Comparison of ENCODE assay signal across 8 cellular contexts in genomic region chr17:63775420-63775819, GRCh38. TPM values are rescaled to one million over a fixed set of nuclear protein-coding genes. Genes with fewer than 3 reads are reported as not detected.
DNase-seq lines count a peak whose midpoint lies in the region; ATAC-seq and TF ChIP-seq lines count a peak whose summit lies in the region.

No MANE protein-coding gene starts in this region.

- no peak for TF ChIP-seq CTCF in BJ (IDR thresholded peaks at IDR 0.05; ENCODE audit: insufficient read depth, low read depth, low read length)

- ATAC-seq in naive thymus-derived CD8-positive, alpha-beta T cell: no peak
- ATAC-seq in HG03045 (IDR thresholded peaks at IDR 0.05; ENCODE audit: unreplicated experiment): no peak

- H3K27me3 Mint-ChIP-seq in dendritic cell treated with granulocyte-macrophage colony-stimulating factor and Interleukin-4, amounts not matched to agents 40 ng/mL and 50 ng/mL, for 4 days: no peaks in the 10 kb centered on the region
- no peaks in the 10 kb centered on the region for H3K27me3 Mint-ChIP-seq in naive thymus-derived CD8-positive, alpha-beta T cell

- intact Hi-C loops in dendritic cell treated with granulocyte-macrophage colony-stimulating factor and Interleukin-4, amounts not matched to agents 40 ng/mL and 50 ng/mL, for 4 days (cut with micrococcal nuclease): no loop called here

- CTCF ChIA-PET in BJ (lab: Yijun Ruan, JAX): interaction anchor here (0.6 to 2.9 kb wide), 5 partner anchors 13 to 76 kb away, joined by 3 to 9 read pairs (median 3); no protein-coding TSS in a partner anchor

- peaks cover 56% of the 10 kb centered on the region for H3K4me1 Mint-ChIP-seq in dendritic cell treated with granulocyte-macrophage colony-stimulating factor and Interleukin-4, amounts not matched to agents 40 ng/mL and 50 ng/mL, for 4 days (ENCODE audit: low read depth)
- H3K4me1 Mint-ChIP-seq in naive thymus-derived CD8-positive, alpha-beta T cell: peaks cover 32 to 79% (median 74%) of the 10 kb centered on the region in 4 donors

- peaks cover 2% of the 10 kb centered on the region for H3K36me3 ChIP-seq in BJ (ENCODE audit: control insufficient read depth, insufficient read depth, low read length)

- H3K36me3 Mint-ChIP-seq in dendritic cell treated with granulocyte-macrophage colony-stimulating factor and Interleukin-4, amounts not matched to agents 40 ng/mL and 50 ng/mL, for 4 days (ENCODE audit: low read depth): peaks cover 79% of the 10 kb centered on the region
- H3K36me3 Mint-ChIP-seq in naive thymus-derived CD8-positive, alpha-beta T cell: peaks cover 0 to 49% (median 0%) of the 10 kb centered on the region in 3 donors

- no peak for DNase-seq in BJ (ENCODE audit: low read depth)
- peak; percentile 37 to 68 for DNase-seq in Kasumi-1 (lab: John Stamatoyannopoulos, UW)
- no peak for DNase-seq in naive thymus-derived CD8-positive, alpha-beta T cell
- DNase-seq in NCI-H748 (lab: John Stamatoyannopoulos, UW; ENCODE audit: unreplicated experiment): no peak
- DNase-seq in NCI-H1092 (lab: John Stamatoyannopoulos, UW): no peak
- no peak for DNase-seq in NCI-H774 (lab: John Stamatoyannopoulos, UW)

- POLR2A ChIA-PET in BJ (lab: Charles Lee): no interaction called here
- POLR2A ChIA-PET in naive thymus-derived CD8-positive, alpha-beta T cell (lab: Charles Lee): interaction anchor here (0.7 to 6.5 kb wide), 11 partner anchors 11 to 153 kb away, joined by 3 to 264 read pairs (median 19); partner anchors contain the start of genes LIMD2, MAP3K3, PSMC5 and SMARCD2

- H3K9me3 Mint-ChIP-seq in dendritic cell treated with granulocyte-macrophage colony-stimulating factor and Interleukin-4, amounts not matched to agents 40 ng/mL and 50 ng/mL, for 4 days: no peaks in the 10 kb centered on the region
- H3K9me3 Mint-ChIP-seq in naive thymus-derived CD8-positive, alpha-beta T cell: no peaks in the 10 kb centered on the region

- peak overlapping the region; percentile 98 for H3K27ac Mint-ChIP-seq in dendritic cell treated with granulocyte-macrophage colony-stimulating factor and Interleukin-4, amounts not matched to agents 40 ng/mL and 50 ng/mL, for 4 days
- H3K27ac Mint-ChIP-seq in naive thymus-derived CD8-positive, alpha-beta T cell: peak overlapping the region; percentile 21 to 100 (median 99)

- H3K4me3 ChIP-seq in BJ (ENCODE audit: low read depth, low read length): peak overlapping the region; percentile 83

- H3K27me3 ChIP-seq in BJ (ENCODE audit: control insufficient read depth, insufficient read depth, low read length): no peaks in the 10 kb centered on the region

- peak overlapping the region; percentile 98 for H3K4me3 Mint-ChIP-seq in dendritic cell treated with granulocyte-macrophage colony-stimulating factor and Interleukin-4, amounts not matched to agents 40 ng/mL and 50 ng/mL, for 4 days
- peak overlapping the region; percentile 87 to 99 (median 96) for H3K4me3 Mint-ChIP-seq in naive thymus-derived CD8-positive, alpha-beta T cell

RNA-seq across cellular contexts. Expression of gene DDX42, which starts 1.4 kb away (rescaled TPM):
- 56.3 and 99.3 TPM in 2 replicates for polyA plus RNA-seq in BJ (2011; rRNA removed)
- 35.2 and 35.4 TPM in 2 replicates for polyA minus RNA-seq in BJ (2011; rRNA and poly(A)+ RNA removed)
- 100 to 1,000 TPM; 169 to 175 TPM for total RNA-seq in naive thymus-derived CD8-positive, alpha-beta T cell
- polyA plus RNA-seq in naive thymus-derived CD8-positive, alpha-beta T cell: 10 to 100 TPM in 2 of 3 donors, 1 to 10 TPM in 1; 8.9 to 18.5 (median 13.2) TPM

RNA-seq across cellular contexts. Expression of gene CCDC47, which starts 2.0 kb away (rescaled TPM):
- polyA plus RNA-seq in BJ (2011; rRNA removed): 31.4 and 55.3 TPM in 2 replicates
- polyA minus RNA-seq in BJ (2011; rRNA and poly(A)+ RNA removed): 15.1 and 21.1 TPM in 2 replicates
- 10 to 100 TPM; 29.5 to 34.9 TPM for total RNA-seq in naive thymus-derived CD8-positive, alpha-beta T cell
- polyA plus RNA-seq in naive thymus-derived CD8-positive, alpha-beta T cell: 10 to 100 TPM; 21.8 to 34.8 (median 26.0) TPM

RNA-seq across cellular contexts. Expression of gene STRADA, which starts 33.8 kb away (rescaled TPM):
- polyA plus RNA-seq in BJ (2011; rRNA removed): 21.0 and 30.9 TPM in 2 replicates
- polyA minus RNA-seq in BJ (2011; rRNA and poly(A)+ RNA removed): 13.0 and 14.6 TPM in 2 replicates
- 10 to 100 TPM; 57.0 to 57.1 TPM for total RNA-seq in naive thymus-derived CD8-positive, alpha-beta T cell
- polyA plus RNA-seq in naive thymus-derived CD8-positive, alpha-beta T cell: 10 to 100 TPM; 17.8 to 24.5 (median 23.6) TPM

RNA-seq across cellular contexts. Expression of gene PSMC5, which starts 51.8 kb away (rescaled TPM):
- 149 and 151 TPM in 2 replicates for polyA plus RNA-seq in BJ (2011; rRNA removed)
- 75.7 and 136 TPM in 2 replicates for polyA minus RNA-seq in BJ (2011; rRNA and poly(A)+ RNA removed)
- 100 to 1,000 TPM; 139 to 143 TPM for total RNA-seq in naive thymus-derived CD8-positive, alpha-beta T cell
- polyA plus RNA-seq in naive thymus-derived CD8-positive, alpha-beta T cell: 100 to 1,000 TPM; 173 to 214 (median 191) TPM

RNA-seq across cellular contexts. Expression of gene FTSJ3, which starts 52.0 kb away (rescaled TPM):
- polyA plus RNA-seq in BJ (2011; rRNA removed): 36.3 and 42.1 TPM in 2 replicates
- polyA minus RNA-seq in BJ (2011; rRNA and poly(A)+ RNA removed): 38.8 and 48.5 TPM in 2 replicates
- 10 to 100 TPM; 71.9 to 75.7 TPM for total RNA-seq in naive thymus-derived CD8-positive, alpha-beta T cell
- 10 to 100 TPM; 16.8 to 43.1 (median 24.0) TPM for polyA plus RNA-seq in naive thymus-derived CD8-positive, alpha-beta T cell

Comparison
In these comparisons a context has a peak if more than half of its experiments do, and no peak if none do; other contexts are left out.
1. DNase-seq: peak in Kasumi-1 (2 of 2); none in BJ (single experiment), naive thymus-derived CD8-positive, alpha-beta T cell (0 of 10), NCI-H748 (single experiment), NCI-H1092 (single experiment) and NCI-H774 (single experiment).